8 cellular contexts compared by ENCODE assay signal in the genomic region with DNA sequence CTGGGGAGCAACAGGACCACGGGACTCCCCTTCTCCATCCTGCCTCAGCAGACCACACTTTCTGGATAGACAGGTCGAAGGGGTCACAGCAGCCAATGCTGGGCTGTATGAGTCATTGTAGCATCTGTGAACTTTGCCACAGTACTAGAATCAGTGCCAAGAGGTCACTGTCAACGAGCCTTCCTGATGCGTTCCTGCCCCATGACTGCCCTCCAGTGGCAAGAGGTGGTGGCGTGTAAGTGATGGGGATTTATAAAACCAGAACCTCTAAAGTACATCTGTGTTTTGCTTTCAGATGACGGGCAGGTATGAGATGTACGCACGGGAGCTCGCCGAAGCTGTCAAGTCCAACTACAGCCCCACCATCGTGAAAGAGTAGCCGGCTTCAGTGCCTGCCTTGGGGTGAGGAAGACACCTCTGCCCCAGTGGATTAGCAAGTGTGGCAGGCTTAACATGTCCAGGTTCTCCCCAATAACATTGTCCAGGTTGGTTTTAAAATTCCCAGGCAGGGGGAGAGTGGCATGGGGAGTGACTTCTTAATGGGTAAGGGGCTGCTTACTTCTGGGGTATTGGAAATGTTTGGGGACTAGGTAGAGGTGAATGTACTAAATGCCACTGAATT. TPM values are rescaled to one million over a fixed set of nuclear protein-coding genes. Genes with fewer than 3 reads are reported as not detected.
DNase-seq lines count a peak whose midpoint lies in the region; ATAC-seq and TF ChIP-seq lines count a peak whose summit lies in the region.

No MANE protein-coding gene starts in this region.

- no peaks in the 10 kb centered on the region for H3F3A ChIP-seq in SK-N-SH (replicated peaks; ENCODE audit: insufficient read depth)

- CTCF ChIA-PET in Caco-2 (lab: Charles Lee) (interaction anchor here (1.4 to 2.2 kb wide), 2 partner anchors 27 to 104 kb away, joined by 4 to 7 read pairs; no protein-coding TSS in a partner anchor), SK-N-SH (lab: Yijun Ruan, JAX) (interaction anchor here (0.6 to 5.4 kb wide), 24 partner anchors 9 to 350 kb away, joined by 3 to 59 read pairs (median 3); no protein-coding TSS in a partner anchor)
- CTCF ChIA-PET in activated naive CD4-positive, alpha-beta T cell treated with anti-CD3 and anti-CD28 coated beads for 36 hours (lab: Charles Lee): interaction anchor here (0.7 to 2.3 kb wide), 9 partner anchors 11 to 201 kb away, joined by 3 to 10 read pairs (median 3); no protein-coding TSS in a partner anchor

- H3K4me3 Mint-ChIP-seq in Caco-2 (ENCODE audit: unreplicated experiment): no peak overlapping the region
- H3K4me3 Mint-ChIP-seq in activated naive CD4-positive, alpha-beta T cell treated with anti-CD3 and anti-CD28 coated beads for 36 hours: no peak overlapping the region

- H3K4me1 ChIP-seq in Caco-2 (peaks cover 20% of the 10 kb centered on the region), SK-N-SH (ENCODE audit: control insufficient read depth in 1 of 2, insufficient read depth in 2 of 2, low read depth in 1 of 2, low read length in 1 of 2) (peaks cover 10 to 47% of the 10 kb centered on the region in 2 experiments; a peak in 2 of 4 replicates), psoas muscle (no peaks in the 10 kb centered on the region)

- H3K27me3 Mint-ChIP-seq in Caco-2 (ENCODE audit: insufficient read depth, unreplicated experiment): no peaks in the 10 kb centered on the region
- no peaks in the 10 kb centered on the region for H3K27me3 Mint-ChIP-seq in activated naive CD4-positive, alpha-beta T cell treated with anti-CD3 and anti-CD28 coated beads for 36 hours (ENCODE audit: low read depth)

- intact Hi-C loops in Caco-2 (cut with micrococcal nuclease; ENCODE audit: unreplicated experiment) (loop anchor here (1.0 to 2.0 kb wide), 4 partner anchors 25 to 200 kb away; partner anchors contain the start of genes GUCD1 and SNRPD3), Right ventricle myocardium inferior (cut with DNase I) (loop anchor here (5.0 kb wide), 2 partner anchors 193 to 338 kb away; no protein-coding TSS in a partner anchor), psoas muscle (cut with DNase I) (loop anchor here in 1 of 2 donors (2.0 to 5.0 kb wide), 2 partner anchors 103 to 198 kb away; no protein-coding TSS in a partner anchor)
- intact Hi-C loops in activated naive CD4-positive, alpha-beta T cell treated with anti-CD3 and anti-CD28 coated beads for 36 hours (cut with micrococcal nuclease): loop anchor here (1.0 to 5.0 kb wide), 4 partner anchors 104 to 333 kb away; no protein-coding TSS in a partner anchor

- peak; percentile 88 for TF ChIP-seq RAD21 in SK-N-SH (IDR thresholded peaks at IDR 0.05; ENCODE audit: low read length)

- peaks cover 6% of the 10 kb centered on the region for H3K36me3 Mint-ChIP-seq in Caco-2 (ENCODE audit: insufficient read depth, unreplicated experiment)
- H3K36me3 Mint-ChIP-seq in activated naive CD4-positive, alpha-beta T cell treated with anti-CD3 and anti-CD28 coated beads for 36 hours (ENCODE audit: low read depth): no peaks in the 10 kb centered on the region

- H3K9me3 Mint-ChIP-seq in Caco-2 (ENCODE audit: unreplicated experiment): no peaks in the 10 kb centered on the region
- H3K9me3 Mint-ChIP-seq in activated naive CD4-positive, alpha-beta T cell treated with anti-CD3 and anti-CD28 coated beads for 36 hours: no peaks in the 10 kb centered on the region

- H3K27ac ChIP-seq in SK-N-SH (ENCODE audit: low read depth in 2 of 2, low read length in 1 of 2) (no peak overlapping the region; a peak in 1 of 4 replicates), psoas muscle (no peak overlapping the region)

- H3K27me3 ChIP-seq in Caco-2 (replicated peaks; ENCODE audit: control insufficient read depth, insufficient read depth, low read length) (no peaks in the 10 kb centered on the region), SK-N-SH (ENCODE audit: insufficient read depth) (no peaks in the 10 kb centered on the region), psoas muscle (ENCODE audit: insufficient read depth in 3 of 3, low read length in 2 of 3) (no peaks in the 10 kb centered on the region)

- H3K27ac Mint-ChIP-seq in Caco-2 (ENCODE audit: unreplicated experiment): no peak overlapping the region
- no peak overlapping the region for H3K27ac Mint-ChIP-seq in activated naive CD4-positive, alpha-beta T cell treated with anti-CD3 and anti-CD28 coated beads for 36 hours

- no peak overlapping the region for H3K9ac ChIP-seq in SK-N-SH

- H3K79me2 ChIP-seq in SK-N-SH (ENCODE audit: insufficient read depth): no peaks in the 10 kb centered on the region

- H3K4me2 ChIP-seq in SK-N-SH: no peak overlapping the region

- TF ChIP-seq CTCF in Caco-2 (IDR thresholded peaks at IDR 0.05; ENCODE audit: insufficient read depth in 1 of 2, low read depth in 1 of 2, low read length in 1 of 2, severe bottlenecking in 1 of 2, unreplicated experiment in 1 of 2) (peak; percentile 88 to 92), LNCAP (IDR thresholded peaks at IDR 0.05) (peak; percentile 89), SK-N-SH (IDR thresholded peaks at IDR 0.05) (peak; percentile 93), psoas muscle (IDR thresholded peaks at IDR 0.05) (peak; percentile 84)

- DNase-seq in Caco-2: peak; percentile 83 to 88
- peak; percentile 77 for DNase-seq in SK-N-SH
- peak; percentile 92 for DNase-seq in activated naive CD4-positive, alpha-beta T cell treated with anti-CD3 and anti-CD28 coated beads for 36 hours
- peak; percentile 82 for DNase-seq in Right ventricle myocardium inferior (ENCODE audit: missing footprints)
- DNase-seq in psoas muscle: peak; percentile 78 to 86

- H4K20me1 ChIP-seq in SK-N-SH (ENCODE audit: insufficient read depth): no peaks in the 10 kb centered on the region

- TF ChIP-seq EP300 in SK-N-SH (IDR thresholded peaks at IDR 0.05; ENCODE audit: borderline replicate concordance in 1 of 2, low read depth in 1 of 2, low read length in 1 of 2): no peak

- POLR2A ChIA-PET in Caco-2 (lab: Charles Lee) (no interaction called here), SK-N-SH (lab: Yijun Ruan, JAX) (no interaction called here)

- WGBS in SK-N-SH (ENCODE audit: low lambda C conversion rate): 3% methylated on average over 10 of the region's 12 CpGs
- 12 to 16% (median 13%) methylated on average over 12 of the region's 12 CpGs for WGBS in psoas muscle, 3 donors

- ATAC-seq in GM21529 (IDR thresholded peaks at IDR 0.05; ENCODE audit: unreplicated experiment) (peak; percentile 67), Right ventricle myocardium inferior (peak; percentile 82), psoas muscle (peak; percentile 77 to 88 (median 82)), HG03045 (IDR thresholded peaks at IDR 0.05; ENCODE audit: unreplicated experiment) (no peak)

- no peaks in the 10 kb centered on the region for H3K9me2 ChIP-seq in SK-N-SH

- H3K36me3 ChIP-seq in Caco-2 (ENCODE audit: control insufficient read depth, insufficient read depth, low read length): no peaks in the 10 kb centered on the region
- H3K36me3 ChIP-seq in SK-N-SH (replicated peaks in 1 of 2; ENCODE audit: control insufficient read depth in 1 of 2, insufficient read depth in 2 of 2, low read length in 1 of 2): no peaks in the 10 kb centered on the region
- H3K36me3 ChIP-seq in psoas muscle (ENCODE audit: insufficient read depth in 1 of 2, low read depth in 1 of 2): no peaks in the 10 kb centered on the region

- no peaks in the 10 kb centered on the region for H3K9me3 ChIP-seq in Caco-2
- no peaks in the 10 kb centered on the region for H3K9me3 ChIP-seq in SK-N-SH
- H3K9me3 ChIP-seq in psoas muscle: no peaks in the 10 kb centered on the region

- BruUV-seq in Caco-2 (replicated peaks; lab: Mats Ljungman, UMichigan): no TSS peak

- peaks cover 26% of the 10 kb centered on the region for H3K4me1 Mint-ChIP-seq in Caco-2 (ENCODE audit: low read depth, unreplicated experiment)
- peaks cover 10% of the 10 kb centered on the region for H3K4me1 Mint-ChIP-seq in activated naive CD4-positive, alpha-beta T cell treated with anti-CD3 and anti-CD28 coated beads for 36 hours (ENCODE audit: low read depth)

- H3K4me3 ChIP-seq in Caco-2 (ENCODE audit: low read depth, low read length): no peak overlapping the region
- no peak overlapping the region; a peak in 1 of 4 replicates for H3K4me3 ChIP-seq in SK-N-SH (ENCODE audit: low read depth in 2 of 2, low read length in 1 of 2)
- H3K4me3 ChIP-seq in psoas muscle: no peak overlapping the region

- H2AFZ ChIP-seq in SK-N-SH (ENCODE audit: low read depth): no peak overlapping the region

TF ChIP-seq in SK-N-SH, 30 proteins besides CTCF, POLR2A, EP300 and RAD21 (continues in another document):
- TF ChIP-seq POLR2AphosphoS5 (IDR thresholded peaks at IDR 0.05; ENCODE audit: low read depth, low read length): no peak
- TF ChIP-seq, protein P1, sequence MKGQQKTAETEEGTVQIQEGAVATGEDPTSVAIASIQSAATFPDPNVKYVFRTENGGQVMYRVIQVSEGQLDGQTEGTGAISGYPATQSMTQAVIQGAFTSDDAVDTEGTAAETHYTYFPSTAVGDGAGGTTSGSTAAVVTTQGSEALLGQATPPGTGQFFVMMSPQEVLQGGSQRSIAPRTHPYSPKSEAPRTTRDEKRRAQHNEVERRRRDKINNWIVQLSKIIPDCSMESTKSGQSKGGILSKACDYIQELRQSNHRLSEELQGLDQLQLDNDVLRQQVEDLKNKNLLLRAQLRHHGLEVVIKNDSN (IDR thresholded peaks at IDR 0.05; ENCODE audit: borderline replicate concordance, low read depth): no peak

RNA-seq across cellular contexts. Expression of gene GUCD1, which starts 29.4 kb away (rescaled TPM):
- total RNA-seq in Caco-2 (2022) (120 and 127 TPM in 2 replicates), Right ventricle myocardium inferior (266 TPM), psoas muscle (100 to 1,000 TPM; 114 to 232 (median 181) TPM)
- polyA plus RNA-seq in SK-N-SH (2012; rRNA removed) (71.0 and 80.7 TPM in 2 replicates), psoas muscle (100 to 1,000 TPM; 137 to 180 (median 151) TPM)
- 41.7 and 56.7 TPM in 2 replicates for polyA plus RNA-seq in SK-N-SH (2012; cell fraction: cytosol; rRNA removed)
- 80.2 and 104 TPM in 2 replicates for polyA plus RNA-seq in SK-N-SH (2012; cell fraction: nucleus; rRNA removed)
- 10 to 100 TPM; 95.8 to 96.0 TPM for total RNA-seq in activated naive CD4-positive, alpha-beta T cell treated with anti-CD3 and anti-CD28 coated beads for 36 hours

RNA-seq across cellular contexts. Expression of gene SNRPD3, which starts 30.3 kb away (rescaled TPM):
- 202 and 217 TPM in 2 replicates for total RNA-seq in Caco-2 (2022)
- 177 and 212 TPM in 2 replicates for polyA plus RNA-seq in SK-N-SH (2012; rRNA removed)
- polyA plus RNA-seq in SK-N-SH (2012; cell fraction: cytosol; rRNA removed): 176 and 201 TPM in 2 replicates
- 95.0 and 101 TPM in 2 replicates for polyA plus RNA-seq in SK-N-SH (2012; cell fraction: nucleus; rRNA removed)
- total RNA-seq in activated naive CD4-positive, alpha-beta T cell treated with anti-CD3 and anti-CD28 coated beads for 36 hours: 100 to 1,000 TPM; 158 to 166 TPM
- total RNA-seq in Right ventricle myocardium inferior: 70.0 TPM
- 10 to 100 TPM; 68.8 to 90.5 (median 75.8) TPM for total RNA-seq in psoas muscle
- 100 to 1,000 TPM in 2 of 3 donors, 10 to 100 TPM in 1; 82.7 to 129 (median 110) TPM for polyA plus RNA-seq in psoas muscle

RNA-seq across cellular contexts. Expression of gene UPB1, which starts 30.4 kb away (rescaled TPM):
- 5.6 and 6.7 TPM in 2 replicates for total RNA-seq in Caco-2 (2022)
- polyA plus RNA-seq in SK-N-SH (2012; rRNA removed): 0.30 and 0.49 TPM in 2 replicates
- 0.14 and 0.20 TPM in 2 replicates for polyA plus RNA-seq in SK-N-SH (2012; cell fraction: cytosol; rRNA removed)
- 1.4 and 1.7 TPM in 2 replicates for polyA plus RNA-seq in SK-N-SH (2012; cell fraction: nucleus; rRNA removed)
- under 1 TPM in 1 of 2 experiments, not detected in 1; 0.10 TPM for total RNA-seq in activated naive CD4-positive, alpha-beta T cell treated with anti-CD3 and anti-CD28 coated beads for 36 hours
- total RNA-seq in Right ventricle myocardium inferior: 1.3 TPM
- under 1 TPM; 0.07 to 0.82 (median 0.19) TPM for total RNA-seq in psoas muscle
- under 1 TPM; 0.11 to 0.21 (median 0.18) TPM for polyA plus RNA-seq in psoas muscle
